ENCODE assay signal across 33 cellular contexts in the genomic region with DNA sequence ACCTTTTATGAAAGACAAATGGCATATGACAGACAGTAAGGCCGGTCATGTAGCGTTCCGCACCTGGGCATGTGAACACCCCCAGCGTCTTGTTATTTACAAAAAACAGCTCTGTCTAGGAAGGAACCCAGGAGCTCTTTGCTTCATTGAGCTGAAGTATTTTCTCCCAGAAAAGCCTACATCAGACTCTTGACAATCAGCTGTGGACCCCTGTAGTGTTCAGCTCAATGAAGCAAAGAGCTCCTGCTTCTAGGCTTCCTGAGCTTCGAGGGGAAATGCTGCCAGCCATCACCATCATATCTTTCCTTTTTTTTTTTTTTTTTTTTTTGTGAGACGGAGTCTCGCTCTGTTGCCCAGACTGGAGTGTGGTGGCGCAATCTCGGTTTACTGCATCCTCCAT. TPM values are rescaled to one million over a fixed set of nuclear protein-coding genes. Genes with fewer than 3 reads are reported as not detected.
"Had no signal": no experiment of that assay in that cellular context is flagged by ENCODE, and none has a peak within 500 bp of the region (broad histone marks: within the 10 kb centered on the region; RNA-seq: fewer than 3 reads in every experiment).

No MANE protein-coding gene starts in this region.

- H3K4me1 ChIP-seq: parathyroid adenoma, right lobe of liver, sigmoid colon, stomach, thyroid gland, tibial nerve, upper lobe of left lung, vagina had no signal

- H3K9me3 Mint-ChIP-seq: natural killer cell; stimulated activated naive B cell treated with anti-CD40 and anti-IgM and Interleukin-4, amounts not matched to agents 10 μg/mL and 1 μg/mL and 100 μg/mL, for 72 hours; stimulated activated naive CD8-positive, alpha-beta T cell treated with anti-CD3 and anti-CD28 coated beads, Interleukin-15, Interleukin-2, amounts not matched to agents 100 ng/mL and 50 ng/mL, for 24 hours had no signal

- H3K27me3 ChIP-seq: ovary, right lobe of liver, sigmoid colon, thyroid gland, tibial nerve, upper lobe of left lung, vagina had no signal

- H3K4me3 ChIP-seq: ovary, psoas muscle, right lobe of liver, sigmoid colon, stomach, thoracic aorta, thyroid gland, tibial nerve, upper lobe of left lung, vagina had no signal

- DNase-seq: natural killer cell; occipital lobe; ovary; posterior cingulate gyrus; psoas muscle; right cardiac atrium; right lobe of liver; sigmoid colon; small intestine; stimulated activated CD4-positive, alpha-beta T cell treated with anti-CD3 and anti-CD28 coated beads, Interleukin-15, amount 100 ng/mL, for 24 hours; stimulated activated CD4-positive, alpha-beta T cell treated with anti-CD3 and anti-CD28 coated beads, Interleukin-2, amount 100 ng/mL, for 24 hours; stimulated activated CD4-positive, alpha-beta T cell treated with anti-CD3 and anti-CD28 coated beads, Interleukin-2, amount 100 ng/mL, for 48 hours; stimulated activated CD4-positive, alpha-beta T cell treated with anti-CD3 and anti-CD28 coated beads, Interleukin-4, amount 100 ng/mL, for 24 hours; stimulated activated naive B cell treated with anti-CD40 and anti-IgM and Interleukin-4, amounts not matched to agents 10 μg/mL and 1 μg/mL and 100 μg/mL, for 72 hours; stimulated activated naive CD4-positive, alpha-beta T cell treated with Interleukin-2 at 50 U/mL for 16 hours; stomach; thyroid gland; trophoblast cell; upper lobe of left lung had no signal

- H2AFZ ChIP-seq: parathyroid adenoma had no signal

- H3K36me3 Mint-ChIP-seq: natural killer cell; stimulated activated effector memory CD8-positive, alpha-beta T cell treated with anti-CD3 and anti-CD28 coated beads, Interleukin-12 subunit alpha, Interleukin-12 subunit beta, amount 100 ng/mL, for 72 hours had no signal

- H3K9ac ChIP-seq: parathyroid adenoma had no signal

- H3K27me3 Mint-ChIP-seq: progenitor cell of endocrine pancreas; stimulated activated naive B cell treated with anti-CD40 and anti-IgM and Interleukin-4, amounts not matched to agents 10 μg/mL and 1 μg/mL and 100 μg/mL, for 72 hours had no signal

- H3K79me2 ChIP-seq: parathyroid adenoma had no signal

- H3K9me3 ChIP-seq: ovary, psoas muscle, right lobe of liver, sigmoid colon, stomach, thoracic aorta, thyroid gland, tibial nerve, upper lobe of left lung, vagina had no signal

- ATAC-seq: natural killer cell; psoas muscle; right cardiac atrium; right lobe of liver; stimulated activated effector memory CD8-positive, alpha-beta T cell treated with anti-CD3 and anti-CD28 coated beads, Interleukin-12 subunit alpha, Interleukin-12 subunit beta, amount 100 ng/mL, for 72 hours; stimulated activated naive B cell treated with anti-CD40 and anti-IgM and Interleukin-4, amounts not matched to agents 10 μg/mL and 1 μg/mL and 100 μg/mL, for 72 hours had no signal

- H3K27ac Mint-ChIP-seq: natural killer cell; nephron; progenitor cell of endocrine pancreas; stimulated activated effector memory CD8-positive, alpha-beta T cell treated with anti-CD3 and anti-CD28 coated beads, Interleukin-12 subunit alpha, Interleukin-12 subunit beta, amount 100 ng/mL, for 72 hours; stimulated activated naive B cell treated with anti-CD40 and anti-IgM and Interleukin-4, amounts not matched to agents 10 μg/mL and 1 μg/mL and 100 μg/mL, for 72 hours; stimulated activated naive CD8-positive, alpha-beta T cell treated with anti-CD3 and anti-CD28 coated beads, Interleukin-15, Interleukin-2, amounts not matched to agents 100 ng/mL and 50 ng/mL, for 24 hours had no signal

- H3K36me3 ChIP-seq: ovary, right lobe of liver, sigmoid colon, stomach, thoracic aorta, thyroid gland, tibial nerve, upper lobe of left lung, vagina had no signal

- H3K4me1 Mint-ChIP-seq: natural killer cell; stimulated activated effector memory CD8-positive, alpha-beta T cell treated with anti-CD3 and anti-CD28 coated beads, Interleukin-12 subunit alpha, Interleukin-12 subunit beta, amount 100 ng/mL, for 72 hours; stimulated activated naive B cell treated with anti-CD40 and anti-IgM and Interleukin-4, amounts not matched to agents 10 μg/mL and 1 μg/mL and 100 μg/mL, for 72 hours had no signal

- H3K4me3 Mint-ChIP-seq: natural killer cell; nephron; stimulated activated effector memory CD8-positive, alpha-beta T cell treated with anti-CD3 and anti-CD28 coated beads, Interleukin-12 subunit alpha, Interleukin-12 subunit beta, amount 100 ng/mL, for 72 hours; stimulated activated naive B cell treated with anti-CD40 and anti-IgM and Interleukin-4, amounts not matched to agents 10 μg/mL and 1 μg/mL and 100 μg/mL, for 72 hours; stimulated activated naive CD8-positive, alpha-beta T cell treated with anti-CD3 and anti-CD28 coated beads, Interleukin-15, Interleukin-2, amounts not matched to agents 100 ng/mL and 50 ng/mL, for 24 hours had no signal

- H3K27ac ChIP-seq: ovary, parathyroid adenoma, right lobe of liver, sigmoid colon, stomach, thoracic aorta, thyroid gland, tibial nerve, upper lobe of left lung, vagina had no signal

RNA-seq across cellular contexts. Expression of a gene that starts 4.1 kb away (rescaled TPM):
- total RNA-seq: natural killer cell, occipital lobe, osteoblast, progenitor cell of endocrine pancreas, renal cortical epithelial cell, right lobe of liver, sigmoid colon, skeletal muscle tissue, subcutaneous adipose tissue, temporal lobe, thoracic aorta, thyroid gland, tibial nerve, ureter, vagina had no signal
- polyA plus RNA-seq: sigmoid colon, small intestine, stomach had no signal
